Comparison of ENCODE assay signal across 1 cellular context in genomic region chr16:55503726-55504553, GRCh38.
TF ChIP-seq lines count a peak whose summit lies in the region.

No MANE protein-coding gene starts in this region.

TF ChIP-seq in IMR-90, 13 proteins besides CTCF, POLR2A, EP300 and RAD21:
- no peak for TF ChIP-seq MAFK (IDR thresholded peaks at IDR 0.05; ENCODE audit: low read depth, low read length)
- TF ChIP-seq CEBPB (IDR thresholded peaks at IDR 0.05; ENCODE audit: low read depth, low read length) = no peak
- TF ChIP-seq RCOR1 (IDR thresholded peaks at IDR 0.05; ENCODE audit: insufficient replicate concordance, low read length) = no peak
- no peak for TF ChIP-seq BHLHE40 (IDR thresholded peaks at IDR 0.05; ENCODE audit: low read depth, low read length)
- TF ChIP-seq ELK1 (IDR thresholded peaks at IDR 0.05; ENCODE audit: borderline replicate concordance, low read depth, low read length) = no peak
- TF ChIP-seq SMC3 (IDR thresholded peaks at IDR 0.05; ENCODE audit: low read depth, low read length) = no peak
- no peak for TF ChIP-seq USF2 (IDR thresholded peaks at IDR 0.05; ENCODE audit: low read depth, low read length)
- TF ChIP-seq MAZ (IDR thresholded peaks at IDR 0.05; ENCODE audit: borderline replicate concordance, low read depth, low read length) = no peak
- no peak for TF ChIP-seq RFX5 (IDR thresholded peaks at IDR 0.05; ENCODE audit: low read depth, low read length)
- no peak for TF ChIP-seq NFE2L2 (IDR thresholded peaks at IDR 0.05; ENCODE audit: low read depth, low read length)
- no peak for TF ChIP-seq CHD1 (IDR thresholded peaks at IDR 0.05; ENCODE audit: low read depth, low read length)
- TF ChIP-seq FOS (IDR thresholded peaks at IDR 0.05; ENCODE audit: low read depth, low read length) = no peak
TF ChIP-seq in IMR-90: peak in this region for 0.
